ENCODE assay signal across 1 cellular context in the genomic region with DNA sequence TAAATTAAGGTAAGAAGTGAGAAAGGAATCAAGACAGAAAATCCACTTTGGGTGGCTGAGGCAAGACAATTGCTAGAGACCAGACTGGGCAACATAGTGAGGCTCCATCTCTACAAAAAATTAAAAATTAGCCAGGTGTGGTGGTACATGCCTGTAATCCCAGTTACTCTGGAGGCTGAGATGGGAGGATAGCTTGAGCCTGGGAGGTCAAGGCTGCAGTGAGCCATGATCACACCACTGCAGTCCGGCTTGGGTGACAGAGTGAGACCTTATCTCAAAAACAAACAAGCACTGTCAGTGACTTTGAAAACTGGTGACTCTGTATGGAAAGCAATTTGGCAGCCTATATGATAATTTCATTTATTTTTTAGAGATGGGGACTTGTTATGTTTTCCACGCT.
TF ChIP-seq lines count a peak whose summit lies in the region.

No MANE protein-coding gene starts in this region.

TF ChIP-seq in HepG2, 621 proteins besides CTCF, POLR2A, EP300 and RAD21 (continued from another document and continues in another):
- TF ChIP-seq MXI1 (IDR thresholded peaks at IDR 0.05; ENCODE audit: borderline replicate concordance, low read depth, low read length), result no peak
- TF ChIP-seq ATM (IDR thresholded peaks at IDR 0.05; ENCODE audit: borderline replicate concordance), result no peak
- no peak for TF ChIP-seq HMGA1 (CRISPR knock-in tag; conservative IDR thresholded peaks at IDR 0.05)
- peak; percentile 58 for TF ChIP-seq MED1 (CRISPR knock-in tag; IDR thresholded peaks at IDR 0.05)
- no peak for TF ChIP-seq ZSCAN21 (CRISPR knock-in tag; IDR thresholded peaks at IDR 0.05; ENCODE audit: borderline replicate concordance)
- TF ChIP-seq, protein P1, sequence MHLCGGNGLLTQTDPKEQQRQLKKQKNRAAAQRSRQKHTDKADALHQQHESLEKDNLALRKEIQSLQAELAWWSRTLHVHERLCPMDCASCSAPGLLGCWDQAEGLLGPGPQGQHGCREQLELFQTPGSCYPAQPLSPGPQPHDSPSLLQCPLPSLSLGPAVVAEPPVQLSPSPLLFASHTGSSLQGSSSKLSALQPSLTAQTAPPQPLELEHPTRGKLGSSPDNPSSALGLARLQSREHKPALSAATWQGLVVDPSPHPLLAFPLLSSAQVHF (CRISPR knock-in tag; IDR thresholded peaks at IDR 0.05), result no peak
- TF ChIP-seq, protein P2, sequence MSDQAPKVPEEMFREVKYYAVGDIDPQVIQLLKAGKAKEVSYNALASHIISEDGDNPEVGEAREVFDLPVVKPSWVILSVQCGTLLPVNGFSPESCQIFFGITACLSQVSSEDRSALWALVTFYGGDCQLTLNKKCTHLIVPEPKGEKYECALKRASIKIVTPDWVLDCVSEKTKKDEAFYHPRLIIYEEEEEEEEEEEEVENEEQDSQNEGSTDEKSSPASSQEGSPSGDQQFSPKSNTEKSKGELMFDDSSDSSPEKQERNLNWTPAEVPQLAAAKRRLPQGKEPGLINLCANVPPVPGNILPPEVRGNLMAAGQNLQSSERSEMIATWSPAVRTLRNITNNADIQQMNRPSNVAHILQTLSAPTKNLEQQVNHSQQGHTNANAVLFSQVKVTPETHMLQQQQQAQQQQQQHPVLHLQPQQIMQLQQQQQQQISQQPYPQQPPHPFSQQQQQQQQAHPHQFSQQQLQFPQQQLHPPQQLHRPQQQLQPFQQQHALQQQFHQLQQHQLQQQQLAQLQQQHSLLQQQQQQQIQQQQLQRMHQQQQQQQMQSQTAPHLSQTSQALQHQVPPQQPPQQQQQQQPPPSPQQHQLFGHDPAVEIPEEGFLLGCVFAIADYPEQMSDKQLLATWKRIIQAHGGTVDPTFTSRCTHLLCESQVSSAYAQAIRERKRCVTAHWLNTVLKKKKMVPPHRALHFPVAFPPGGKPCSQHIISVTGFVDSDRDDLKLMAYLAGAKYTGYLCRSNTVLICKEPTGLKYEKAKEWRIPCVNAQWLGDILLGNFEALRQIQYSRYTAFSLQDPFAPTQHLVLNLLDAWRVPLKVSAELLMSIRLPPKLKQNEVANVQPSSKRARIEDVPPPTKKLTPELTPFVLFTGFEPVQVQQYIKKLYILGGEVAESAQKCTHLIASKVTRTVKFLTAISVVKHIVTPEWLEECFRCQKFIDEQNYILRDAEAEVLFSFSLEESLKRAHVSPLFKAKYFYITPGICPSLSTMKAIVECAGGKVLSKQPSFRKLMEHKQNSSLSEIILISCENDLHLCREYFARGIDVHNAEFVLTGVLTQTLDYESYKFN (CRISPR knock-in tag; conservative IDR thresholded peaks at IDR 0.05), result no peak; the same call in 1 of the 2 replicates
- TF ChIP-seq ZNF282 (IDR thresholded peaks at IDR 0.05; ENCODE audit: partially characterized antibody), result no peak
- TF ChIP-seq SIX1 (CRISPR knock-in tag; IDR thresholded peaks at IDR 0.05; ENCODE audit: borderline replicate concordance), result no peak
- no peak for TF ChIP-seq ZNF33B (CRISPR knock-in tag; IDR thresholded peaks at IDR 0.05)
- TF ChIP-seq, protein P3, sequence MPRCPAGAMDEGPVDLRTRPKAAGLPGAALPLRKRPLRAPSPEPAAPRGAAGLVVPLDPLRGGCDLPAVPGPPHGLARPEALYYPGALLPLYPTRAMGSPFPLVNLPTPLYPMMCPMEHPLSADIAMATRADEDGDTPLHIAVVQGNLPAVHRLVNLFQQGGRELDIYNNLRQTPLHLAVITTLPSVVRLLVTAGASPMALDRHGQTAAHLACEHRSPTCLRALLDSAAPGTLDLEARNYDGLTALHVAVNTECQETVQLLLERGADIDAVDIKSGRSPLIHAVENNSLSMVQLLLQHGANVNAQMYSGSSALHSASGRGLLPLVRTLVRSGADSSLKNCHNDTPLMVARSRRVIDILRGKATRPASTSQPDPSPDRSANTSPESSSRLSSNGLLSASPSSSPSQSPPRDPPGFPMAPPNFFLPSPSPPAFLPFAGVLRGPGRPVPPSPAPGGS (CRISPR knock-in tag; IDR thresholded peaks at IDR 0.05), result no peak
- TF ChIP-seq TBL1XR1 (IDR thresholded peaks at IDR 0.05; ENCODE audit: borderline replicate concordance, low read length, partially characterized antibody), result no peak
- no peak for TF ChIP-seq TGIF2 (CRISPR knock-in tag; IDR thresholded peaks at IDR 0.05)
- no peak for TF ChIP-seq NR2F6 (IDR thresholded peaks at IDR 0.05)
- peak; percentile 77 for TF ChIP-seq NR2F6 (CRISPR knock-in tag; IDR thresholded peaks at IDR 0.05)
- TF ChIP-seq TMF1 (CRISPR knock-in tag; IDR thresholded peaks at IDR 0.05; ENCODE audit: low read depth), result no peak
- TF ChIP-seq SRSF1 (optimal IDR thresholded peaks at IDR 0.05; ENCODE audit: low read depth, low read length), result no peak
- TF ChIP-seq, protein P4, sequence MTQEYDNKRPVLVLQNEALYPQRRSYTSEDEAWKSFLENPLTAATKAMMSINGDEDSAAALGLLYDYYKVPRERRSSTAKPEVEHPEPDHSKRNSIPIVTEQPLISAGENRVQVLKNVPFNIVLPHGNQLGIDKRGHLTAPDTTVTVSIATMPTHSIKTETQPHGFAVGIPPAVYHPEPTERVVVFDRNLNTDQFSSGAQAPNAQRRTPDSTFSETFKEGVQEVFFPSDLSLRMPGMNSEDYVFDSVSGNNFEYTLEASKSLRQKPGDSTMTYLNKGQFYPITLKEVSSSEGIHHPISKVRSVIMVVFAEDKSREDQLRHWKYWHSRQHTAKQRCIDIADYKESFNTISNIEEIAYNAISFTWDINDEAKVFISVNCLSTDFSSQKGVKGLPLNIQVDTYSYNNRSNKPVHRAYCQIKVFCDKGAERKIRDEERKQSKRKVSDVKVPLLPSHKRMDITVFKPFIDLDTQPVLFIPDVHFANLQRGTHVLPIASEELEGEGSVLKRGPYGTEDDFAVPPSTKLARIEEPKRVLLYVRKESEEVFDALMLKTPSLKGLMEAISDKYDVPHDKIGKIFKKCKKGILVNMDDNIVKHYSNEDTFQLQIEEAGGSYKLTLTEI (CRISPR knock-in tag; conservative IDR thresholded peaks at IDR 0.05), result no peak
- TF ChIP-seq, protein P5, sequence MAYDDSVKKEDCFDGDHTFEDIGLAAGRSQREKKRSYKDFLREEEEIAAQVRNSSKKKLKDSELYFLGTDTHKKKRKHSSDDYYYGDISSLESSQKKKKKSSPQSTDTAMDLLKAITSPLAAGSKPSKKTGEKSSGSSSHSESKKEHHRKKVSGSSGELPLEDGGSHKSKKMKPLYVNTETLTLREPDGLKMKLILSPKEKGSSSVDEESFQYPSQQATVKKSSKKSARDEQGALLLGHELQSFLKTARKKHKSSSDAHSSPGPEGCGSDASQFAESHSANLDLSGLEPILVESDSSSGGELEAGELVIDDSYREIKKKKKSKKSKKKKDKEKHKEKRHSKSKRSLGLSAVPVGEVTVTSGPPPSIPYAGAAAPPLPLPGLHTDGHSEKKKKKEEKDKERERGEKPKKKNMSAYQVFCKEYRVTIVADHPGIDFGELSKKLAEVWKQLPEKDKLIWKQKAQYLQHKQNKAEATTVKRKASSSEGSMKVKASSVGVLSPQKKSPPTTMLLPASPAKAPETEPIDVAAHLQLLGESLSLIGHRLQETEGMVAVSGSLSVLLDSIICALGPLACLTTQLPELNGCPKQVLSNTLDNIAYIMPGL (CRISPR knock-in tag; IDR thresholded peaks at IDR 0.05; ENCODE audit: borderline replicate concordance in 1 of 2, low read depth in 1 of 2), result no peak
- no peak for TF ChIP-seq THAP11 (CRISPR knock-in tag; IDR thresholded peaks at IDR 0.05)
- TF ChIP-seq STAG1 (CRISPR knock-in tag; IDR thresholded peaks at IDR 0.05), result no peak
- TF ChIP-seq MBNL3 (CRISPR knock-in tag; conservative IDR thresholded peaks at IDR 0.05), result no peak
- peak; percentile 28 for TF ChIP-seq FOSL2 (CRISPR knock-in tag; IDR thresholded peaks at IDR 0.05)
- no peak for TF ChIP-seq SRF (IDR thresholded peaks at IDR 0.05; ENCODE audit: low read depth, low read length)
- TF ChIP-seq ZNF446 (CRISPR knock-in tag; IDR thresholded peaks at IDR 0.05), result no peak
- no peak for TF ChIP-seq DPF2 (CRISPR knock-in tag; IDR thresholded peaks at IDR 0.05; ENCODE audit: borderline replicate concordance, low read depth)
- TF ChIP-seq, protein P6, sequence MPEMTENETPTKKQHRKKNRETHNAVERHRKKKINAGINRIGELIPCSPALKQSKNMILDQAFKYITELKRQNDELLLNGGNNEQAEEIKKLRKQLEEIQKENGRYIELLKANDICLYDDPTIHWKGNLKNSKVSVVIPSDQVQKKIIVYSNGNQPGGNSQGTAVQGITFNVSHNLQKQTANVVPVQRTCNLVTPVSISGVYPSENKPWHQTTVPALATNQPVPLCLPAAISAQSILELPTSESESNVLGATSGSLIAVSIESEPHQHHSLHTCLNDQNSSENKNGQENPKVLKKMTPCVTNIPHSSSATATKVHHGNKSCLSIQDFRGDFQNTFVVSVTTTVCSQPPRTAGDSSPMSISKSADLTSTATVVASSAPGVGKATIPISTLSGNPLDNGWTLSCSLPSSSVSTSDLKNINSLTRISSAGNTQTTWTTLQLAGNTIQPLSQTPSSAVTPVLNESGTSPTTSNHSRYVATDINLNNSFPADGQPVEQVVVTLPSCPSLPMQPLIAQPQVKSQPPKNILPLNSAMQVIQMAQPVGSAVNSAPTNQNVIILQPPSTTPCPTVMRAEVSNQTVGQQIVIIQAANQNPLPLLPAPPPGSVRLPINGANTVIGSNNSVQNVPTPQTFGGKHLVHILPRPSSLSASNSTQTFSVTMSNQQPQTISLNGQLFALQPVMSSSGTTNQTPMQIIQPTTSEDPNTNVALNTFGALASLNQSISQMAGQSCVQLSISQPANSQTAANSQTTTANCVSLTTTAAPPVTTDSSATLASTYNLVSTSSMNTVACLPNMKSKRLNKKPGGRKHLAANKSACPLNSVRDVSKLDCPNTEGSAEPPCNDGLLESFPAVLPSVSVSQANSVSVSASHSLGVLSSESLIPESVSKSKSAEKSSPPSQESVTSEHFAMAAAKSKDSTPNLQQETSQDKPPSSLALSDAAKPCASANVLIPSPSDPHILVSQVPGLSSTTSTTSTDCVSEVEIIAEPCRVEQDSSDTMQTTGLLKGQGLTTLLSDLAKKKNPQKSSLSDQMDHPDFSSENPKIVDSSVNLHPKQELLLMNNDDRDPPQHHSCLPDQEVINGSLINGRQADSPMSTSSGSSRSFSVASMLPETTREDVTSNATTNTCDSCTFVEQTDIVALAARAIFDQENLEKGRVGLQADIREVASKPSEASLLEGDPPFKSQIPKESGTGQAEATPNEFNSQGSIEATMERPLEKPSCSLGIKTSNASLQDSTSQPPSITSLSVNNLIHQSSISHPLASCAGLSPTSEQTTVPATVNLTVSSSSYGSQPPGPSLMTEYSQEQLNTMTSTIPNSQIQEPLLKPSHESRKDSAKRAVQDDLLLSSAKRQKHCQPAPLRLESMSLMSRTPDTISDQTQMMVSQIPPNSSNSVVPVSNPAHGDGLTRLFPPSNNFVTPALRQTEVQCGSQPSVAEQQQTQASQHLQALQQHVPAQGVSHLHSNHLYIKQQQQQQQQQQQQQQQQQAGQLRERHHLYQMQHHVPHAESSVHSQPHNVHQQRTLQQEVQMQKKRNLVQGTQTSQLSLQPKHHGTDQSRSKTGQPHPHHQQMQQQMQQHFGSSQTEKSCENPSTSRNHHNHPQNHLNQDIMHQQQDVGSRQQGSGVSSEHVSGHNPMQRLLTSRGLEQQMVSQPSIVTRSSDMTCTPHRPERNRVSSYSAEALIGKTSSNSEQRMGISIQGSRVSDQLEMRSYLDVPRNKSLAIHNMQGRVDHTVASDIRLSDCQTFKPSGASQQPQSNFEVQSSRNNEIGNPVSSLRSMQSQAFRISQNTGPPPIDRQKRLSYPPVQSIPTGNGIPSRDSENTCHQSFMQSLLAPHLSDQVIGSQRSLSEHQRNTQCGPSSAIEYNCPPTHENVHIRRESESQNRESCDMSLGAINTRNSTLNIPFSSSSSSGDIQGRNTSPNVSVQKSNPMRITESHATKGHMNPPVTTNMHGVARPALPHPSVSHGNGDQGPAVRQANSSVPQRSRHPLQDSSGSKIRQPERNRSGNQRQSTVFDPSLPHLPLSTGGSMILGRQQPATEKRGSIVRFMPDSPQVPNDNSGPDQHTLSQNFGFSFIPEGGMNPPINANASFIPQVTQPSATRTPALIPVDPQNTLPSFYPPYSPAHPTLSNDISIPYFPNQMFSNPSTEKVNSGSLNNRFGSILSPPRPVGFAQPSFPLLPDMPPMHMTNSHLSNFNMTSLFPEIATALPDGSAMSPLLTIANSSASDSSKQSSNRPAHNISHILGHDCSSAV (CRISPR knock-in tag; IDR thresholded peaks at IDR 0.05; ENCODE audit: borderline replicate concordance), result no peak
- TF ChIP-seq ZNF570 (CRISPR knock-in tag; IDR thresholded peaks at IDR 0.05; ENCODE audit: borderline replicate concordance), result no peak
- TF ChIP-seq ZNF205 (CRISPR knock-in tag; IDR thresholded peaks at IDR 0.05), result no peak
- TF ChIP-seq MEIS1 (CRISPR knock-in tag; IDR thresholded peaks at IDR 0.05; ENCODE audit: borderline replicate concordance), result no peak
- no peak for TF ChIP-seq ZNF572 (CRISPR knock-in tag; IDR thresholded peaks at IDR 0.05)
- no peak for TF ChIP-seq SOX13 (IDR thresholded peaks at IDR 0.05)
- peak in 1 of 2 experiments; percentile 28; a peak in 1 of 4 replicates for TF ChIP-seq SOX13 (CRISPR knock-in tag; conservative IDR thresholded peaks at IDR 0.05 in 1 of 2, IDR thresholded peaks at IDR 0.05 in 1 of 2)
- TF ChIP-seq JUND (CRISPR knock-in tag; IDR thresholded peaks at IDR 0.05), result no peak
- TF ChIP-seq PAX8 (CRISPR knock-in tag; IDR thresholded peaks at IDR 0.05; ENCODE audit: borderline replicate concordance), result no peak
- TF ChIP-seq SAFB2 (CRISPR knock-in tag; IDR thresholded peaks at IDR 0.05; ENCODE audit: borderline replicate concordance, low read depth), result no peak
- no peak for TF ChIP-seq ZNF577 (CRISPR knock-in tag; IDR thresholded peaks at IDR 0.05; ENCODE audit: borderline replicate concordance, low read depth)
- TF ChIP-seq, protein P7, sequence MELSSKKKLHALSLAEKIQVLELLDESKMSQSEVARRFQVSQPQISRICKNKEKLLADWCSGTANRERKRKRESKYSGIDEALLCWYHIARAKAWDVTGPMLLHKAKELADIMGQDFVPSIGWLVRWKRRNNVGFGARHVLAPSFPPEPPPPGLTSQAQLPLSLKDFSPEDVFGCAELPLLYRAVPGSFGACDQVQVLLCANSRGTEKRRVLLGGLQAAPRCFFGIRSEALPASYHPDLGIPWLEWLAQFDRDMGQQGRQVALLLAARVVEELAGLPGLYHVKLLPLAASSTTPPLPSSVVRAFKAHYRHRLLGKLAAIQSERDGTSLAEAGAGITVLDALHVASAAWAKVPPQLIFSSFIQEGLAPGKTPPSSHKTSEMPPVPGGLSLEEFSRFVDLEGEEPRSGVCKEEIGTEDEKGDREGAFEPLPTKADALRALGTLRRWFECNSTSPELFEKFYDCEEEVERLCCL (CRISPR knock-in tag; IDR thresholded peaks at IDR 0.05; ENCODE audit: borderline replicate concordance), result no peak
- TF ChIP-seq FOXK2 (IDR thresholded peaks at IDR 0.05), result no peak
- TF ChIP-seq ZFP36L1 (CRISPR knock-in tag; IDR thresholded peaks at IDR 0.05), result no peak
